1 cellular context compared by ENCODE assay signal in the genomic region with DNA sequence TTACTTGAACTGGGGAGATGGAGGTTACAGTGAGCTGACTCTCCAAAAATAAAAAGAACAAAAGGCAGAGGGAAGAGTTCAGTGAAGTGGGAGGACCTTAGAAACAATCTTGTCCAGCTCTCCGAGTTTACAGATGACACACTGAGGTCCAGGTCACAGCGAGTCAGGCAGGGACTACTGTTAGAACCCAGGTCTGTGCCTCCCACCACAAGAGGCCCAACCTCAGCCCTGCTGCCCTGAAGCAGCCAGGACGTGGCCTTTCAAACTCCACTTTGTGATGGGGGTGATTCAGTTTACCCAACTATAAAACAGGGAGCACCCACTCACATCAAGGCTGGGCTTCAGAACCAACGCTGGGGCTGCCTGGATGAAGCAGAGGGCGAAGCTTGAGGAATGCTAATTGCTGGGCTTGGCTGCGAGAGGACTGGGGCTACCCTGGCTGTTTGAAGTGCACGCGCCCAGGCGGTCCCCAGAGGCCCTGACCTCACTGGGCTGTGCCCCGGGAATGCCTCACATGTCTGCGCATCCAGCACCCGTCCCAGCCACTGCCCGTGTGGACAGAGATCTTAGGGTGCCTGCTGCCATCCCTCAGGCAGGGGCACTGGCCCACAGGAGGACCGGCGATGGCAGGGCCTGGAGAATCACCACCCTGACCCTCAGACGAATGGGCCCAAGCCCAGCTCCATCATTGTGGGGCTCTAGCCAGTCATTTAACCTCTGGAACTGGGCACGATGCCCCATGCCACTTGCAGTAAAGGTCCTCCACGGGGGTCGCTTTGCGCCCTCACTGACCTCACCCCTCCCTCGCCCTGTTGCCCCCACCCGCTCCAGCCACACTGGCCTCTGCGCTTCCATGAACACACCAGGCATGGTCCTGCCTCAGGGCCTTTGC.
TF ChIP-seq lines count a peak whose summit lies in the region.

No MANE protein-coding gene starts in this region.

TF ChIP-seq in HepG2, 621 proteins besides CTCF, POLR2A, EP300 and RAD21:
- TF ChIP-seq, protein P1, sequence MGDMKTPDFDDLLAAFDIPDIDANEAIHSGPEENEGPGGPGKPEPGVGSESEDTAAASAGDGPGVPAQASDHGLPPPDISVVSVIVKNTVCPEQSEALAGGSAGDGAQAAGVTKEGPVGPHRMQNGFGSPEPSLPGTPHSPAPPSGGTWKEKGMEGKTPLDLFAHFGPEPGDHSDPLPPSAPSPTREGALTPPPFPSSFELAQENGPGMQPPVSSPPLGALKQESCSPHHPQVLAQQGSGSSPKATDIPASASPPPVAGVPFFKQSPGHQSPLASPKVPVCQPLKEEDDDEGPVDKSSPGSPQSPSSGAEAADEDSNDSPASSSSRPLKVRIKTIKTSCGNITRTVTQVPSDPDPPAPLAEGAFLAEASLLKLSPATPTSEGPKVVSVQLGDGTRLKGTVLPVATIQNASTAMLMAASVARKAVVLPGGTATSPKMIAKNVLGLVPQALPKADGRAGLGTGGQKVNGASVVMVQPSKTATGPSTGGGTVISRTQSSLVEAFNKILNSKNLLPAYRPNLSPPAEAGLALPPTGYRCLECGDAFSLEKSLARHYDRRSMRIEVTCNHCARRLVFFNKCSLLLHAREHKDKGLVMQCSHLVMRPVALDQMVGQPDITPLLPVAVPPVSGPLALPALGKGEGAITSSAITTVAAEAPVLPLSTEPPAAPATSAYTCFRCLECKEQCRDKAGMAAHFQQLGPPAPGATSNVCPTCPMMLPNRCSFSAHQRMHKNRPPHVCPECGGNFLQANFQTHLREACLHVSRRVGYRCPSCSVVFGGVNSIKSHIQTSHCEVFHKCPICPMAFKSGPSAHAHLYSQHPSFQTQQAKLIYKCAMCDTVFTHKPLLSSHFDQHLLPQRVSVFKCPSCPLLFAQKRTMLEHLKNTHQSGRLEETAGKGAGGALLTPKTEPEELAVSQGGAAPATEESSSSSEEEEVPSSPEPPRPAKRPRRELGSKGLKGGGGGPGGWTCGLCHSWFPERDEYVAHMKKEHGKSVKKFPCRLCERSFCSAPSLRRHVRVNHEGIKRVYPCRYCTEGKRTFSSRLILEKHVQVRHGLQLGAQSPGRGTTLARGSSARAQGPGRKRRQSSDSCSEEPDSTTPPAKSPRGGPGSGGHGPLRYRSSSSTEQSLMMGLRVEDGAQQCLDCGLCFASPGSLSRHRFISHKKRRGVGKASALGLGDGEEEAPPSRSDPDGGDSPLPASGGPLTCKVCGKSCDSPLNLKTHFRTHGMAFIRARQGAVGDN (CRISPR knock-in tag; IDR thresholded peaks at IDR 0.05): peak; percentile 41
- TF ChIP-seq ZNF263 (CRISPR knock-in tag; IDR thresholded peaks at IDR 0.05): peak; percentile 36; the same call in 1 of the 2 replicates
- TF ChIP-seq ZSCAN30 (CRISPR knock-in tag; IDR thresholded peaks at IDR 0.05): no peak
- TF ChIP-seq, protein P2, sequence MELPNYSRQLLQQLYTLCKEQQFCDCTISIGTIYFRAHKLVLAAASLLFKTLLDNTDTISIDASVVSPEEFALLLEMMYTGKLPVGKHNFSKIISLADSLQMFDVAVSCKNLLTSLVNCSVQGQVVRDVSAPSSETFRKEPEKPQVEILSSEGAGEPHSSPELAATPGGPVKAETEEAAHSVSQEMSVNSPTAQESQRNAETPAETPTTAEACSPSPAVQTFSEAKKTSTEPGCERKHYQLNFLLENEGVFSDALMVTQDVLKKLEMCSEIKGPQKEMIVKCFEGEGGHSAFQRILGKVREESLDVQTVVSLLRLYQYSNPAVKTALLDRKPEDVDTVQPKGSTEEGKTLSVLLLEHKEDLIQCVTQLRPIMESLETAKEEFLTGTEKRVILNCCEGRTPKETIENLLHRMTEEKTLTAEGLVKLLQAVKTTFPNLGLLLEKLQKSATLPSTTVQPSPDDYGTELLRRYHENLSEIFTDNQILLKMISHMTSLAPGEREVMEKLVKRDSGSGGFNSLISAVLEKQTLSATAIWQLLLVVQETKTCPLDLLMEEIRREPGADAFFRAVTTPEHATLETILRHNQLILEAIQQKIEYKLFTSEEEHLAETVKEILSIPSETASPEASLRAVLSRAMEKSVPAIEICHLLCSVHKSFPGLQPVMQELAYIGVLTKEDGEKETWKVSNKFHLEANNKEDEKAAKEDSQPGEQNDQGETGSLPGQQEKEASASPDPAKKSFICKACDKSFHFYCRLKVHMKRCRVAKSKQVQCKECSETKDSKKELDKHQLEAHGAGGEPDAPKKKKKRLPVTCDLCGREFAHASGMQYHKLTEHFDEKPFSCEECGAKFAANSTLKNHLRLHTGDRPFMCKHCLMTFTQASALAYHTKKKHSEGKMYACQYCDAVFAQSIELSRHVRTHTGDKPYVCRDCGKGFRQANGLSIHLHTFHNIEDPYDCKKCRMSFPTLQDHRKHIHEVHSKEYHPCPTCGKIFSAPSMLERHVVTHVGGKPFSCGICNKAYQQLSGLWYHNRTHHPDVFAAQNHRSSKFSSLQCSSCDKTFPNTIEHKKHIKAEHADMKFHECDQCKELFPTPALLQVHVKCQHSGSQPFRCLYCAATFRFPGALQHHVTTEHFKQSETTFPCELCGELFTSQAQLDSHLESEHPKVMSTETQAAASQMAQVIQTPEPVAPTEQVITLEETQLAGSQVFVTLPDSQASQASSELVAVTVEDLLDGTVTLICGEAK (IDR thresholded peaks at IDR 0.05): no peak
- TF ChIP-seq, protein P2 (CRISPR knock-in tag; IDR thresholded peaks at IDR 0.05): 0 out of 2 replicates have a peak, but pooled peaks have one; percentile 8
- 0 out of 2 replicates have a peak, but pooled peaks have one; percentile 19 for TF ChIP-seq ZNF788 (CRISPR knock-in tag; IDR thresholded peaks at IDR 0.05; ENCODE audit: borderline replicate concordance)
- peak; percentile 83; the same call in 1 of the 2 replicates for TF ChIP-seq ZMYM3 (CRISPR knock-in tag; IDR thresholded peaks at IDR 0.05)
- 0 out of 2 replicates have a peak, but pooled peaks have one; percentile 27 for TF ChIP-seq HNRNPL (IDR thresholded peaks at IDR 0.05; ENCODE audit: low read depth, low read length)
- no peak for TF ChIP-seq NKX3-1 (CRISPR knock-in tag; IDR thresholded peaks at IDR 0.05)
- TF ChIP-seq TEAD3 (CRISPR knock-in tag; optimal IDR thresholded peaks at IDR 0.05; ENCODE audit: borderline replicate concordance): peak; percentile 9
- TF ChIP-seq NR2F6 (IDR thresholded peaks at IDR 0.05): no peak
- TF ChIP-seq NR2F6 (CRISPR knock-in tag; IDR thresholded peaks at IDR 0.05): peak; percentile 15; the same call in 1 of the 2 replicates
- peak; percentile 18; the same call in 1 of the 2 replicates for TF ChIP-seq RARA (CRISPR knock-in tag; IDR thresholded peaks at IDR 0.05)
- TF ChIP-seq, protein P3, sequence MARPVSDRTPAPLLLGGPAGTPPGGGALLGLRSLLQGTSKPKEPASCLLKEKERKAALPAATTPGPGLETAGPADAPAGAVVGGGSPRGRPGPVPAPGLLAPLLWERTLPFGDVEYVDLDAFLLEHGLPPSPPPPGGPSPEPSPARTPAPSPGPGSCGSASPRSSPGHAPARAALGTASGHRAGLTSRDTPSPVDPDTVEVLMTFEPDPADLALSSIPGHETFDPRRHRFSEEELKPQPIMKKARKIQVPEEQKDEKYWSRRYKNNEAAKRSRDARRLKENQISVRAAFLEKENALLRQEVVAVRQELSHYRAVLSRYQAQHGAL (CRISPR knock-in tag; IDR thresholded peaks at IDR 0.05; ENCODE audit: not compliant biosample characterization): no peak
- TF ChIP-seq, protein P4, sequence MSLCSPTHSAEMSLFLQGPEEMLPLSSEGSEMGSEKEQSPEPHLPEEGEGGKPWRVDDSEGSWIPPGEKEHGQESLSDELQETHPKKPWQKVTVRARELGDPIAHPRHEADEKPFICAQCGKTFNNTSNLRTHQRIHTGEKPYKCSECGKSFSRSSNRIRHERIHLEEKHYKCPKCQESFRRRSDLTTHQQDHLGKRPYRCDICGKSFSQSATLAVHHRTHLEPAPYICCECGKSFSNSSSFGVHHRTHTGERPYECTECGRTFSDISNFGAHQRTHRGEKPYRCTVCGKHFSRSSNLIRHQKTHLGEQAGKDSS (CRISPR knock-in tag; IDR thresholded peaks at IDR 0.05; ENCODE audit: borderline replicate concordance, low read depth): 0 out of 2 replicates have a peak, but pooled peaks have one; percentile 26
